1 cellular context compared by ENCODE assay signal in genomic region chr17:45977506-45977824, GRCh38.
TF ChIP-seq lines count a peak whose summit lies in the region.

No MANE protein-coding gene starts in this region.

TF ChIP-seq in K562, 482 proteins besides CTCF, POLR2A, EP300 and RAD21 (continued from another document):
- TF ChIP-seq AFF1 (IDR thresholded peaks at IDR 0.05; ENCODE audit: low read depth in 1 of 2, partially characterized antibody in 2 of 2): no peak
- no peak for TF ChIP-seq DEAF1 (CRISPR knock-in tag; IDR thresholded peaks at IDR 0.05)
- no peak for TF ChIP-seq KLF10 (CRISPR knock-in tag; IDR thresholded peaks at IDR 0.05)
- no peak for TF ChIP-seq ZNF3 (CRISPR knock-in tag; IDR thresholded peaks at IDR 0.05)
- no peak for TF ChIP-seq PRDM10 (IDR thresholded peaks at IDR 0.05; ENCODE audit: partially characterized antibody)
- no peak for TF ChIP-seq MEF2D (tag; conservative IDR thresholded peaks at IDR 0.05; ENCODE audit: low read depth)
- TF ChIP-seq ZNF318 (IDR thresholded peaks at IDR 0.05; ENCODE audit: borderline replicate concordance in 1 of 2, low read depth in 1 of 2): no peak
- TF ChIP-seq L3MBTL2 (IDR thresholded peaks at IDR 0.05): no peak
- TF ChIP-seq LARP7 (IDR thresholded peaks at IDR 0.05): no peak
- no peak for TF ChIP-seq DNMT1 (IDR thresholded peaks at IDR 0.05)
- TF ChIP-seq CLOCK (CRISPR knock-in tag; IDR thresholded peaks at IDR 0.05; ENCODE audit: borderline replicate concordance): no peak
- no peak for TF ChIP-seq ZNF778 (CRISPR knock-in tag; IDR thresholded peaks at IDR 0.05)
- no peak for TF ChIP-seq ZC3H8 (IDR thresholded peaks at IDR 0.05)
- TF ChIP-seq RHOXF2B (CRISPR knock-in tag; conservative IDR thresholded peaks at IDR 0.05): no peak
- no peak for TF ChIP-seq XRCC4 (IDR thresholded peaks at IDR 0.05; ENCODE audit: extremely low read depth, insufficient read depth, insufficient read length)
- no peak for TF ChIP-seq SREBF2 (CRISPR knock-in tag; IDR thresholded peaks at IDR 0.05)
- no peak for TF ChIP-seq PRPF4 (IDR thresholded peaks at IDR 0.05; ENCODE audit: insufficient read depth, low read depth, low read length, poor library complexity, severe bottlenecking)
- TF ChIP-seq NFXL1 (CRISPR knock-in tag; IDR thresholded peaks at IDR 0.05): no peak
